Comparison of ENCODE assay signal across 10 cellular contexts in genomic region chr17:77610980-77611641, GRCh38.
DNase-seq lines count a peak whose midpoint lies in the region; ATAC-seq and TF ChIP-seq lines count a peak whose summit lies in the region.
"Had no signal": no experiment of that assay in that cellular context is flagged by ENCODE, and none has a peak within 500 bp of the region (broad histone marks: within the 10 kb centered on the region; RNA-seq: fewer than 3 reads in every experiment).

No MANE protein-coding gene starts in this region.

- H3K27ac Mint-ChIP-seq in naive B cell: peak overlapping the region in 3 of 6 donors; percentile 47 to 92 (median 75)

- H3K9me3 Mint-ChIP-seq in naive B cell: peaks cover 0 to 5% (median 0%) of the 10 kb centered on the region in 7 donors
- H3K9me3 Mint-ChIP-seq: neural crest cell had no signal

- no peaks in the 10 kb centered on the region for H3K79me1 ChIP-seq in trophoblast cell (ENCODE audit: low read length)

- peak overlapping the region; percentile 57; the same call in 1 of the 2 replicates for H3K4me2 ChIP-seq in DOHH2 (ENCODE audit: low read length)
- H3K4me2 ChIP-seq in trophoblast cell (ENCODE audit: low read length): no peak overlapping the region

- no peak overlapping the region for H3K23ac ChIP-seq in trophoblast cell (ENCODE audit: low read length)

- H2BK120ac ChIP-seq in trophoblast cell (ENCODE audit: insufficient read depth, low read length, poor library complexity): no peak overlapping the region

- H3K36me3 ChIP-seq in DOHH2 (ENCODE audit: control insufficient read depth, low read length) (no peaks in the 10 kb centered on the region), adipocyte (ENCODE audit: control insufficient read depth, insufficient read depth, low read length, severe bottlenecking) (no peaks in the 10 kb centered on the region), trophoblast cell (ENCODE audit: control insufficient read depth in 1 of 2, insufficient read depth in 2 of 2, low read length in 2 of 2) (no peaks in the 10 kb centered on the region)

- no peak overlapping the region for H4K12ac ChIP-seq in trophoblast cell (ENCODE audit: low read depth, low read length)

- no peak overlapping the region for H4K91ac ChIP-seq in trophoblast cell (ENCODE audit: low read depth, low read length)

- H3K9me3 ChIP-seq in DOHH2 (ENCODE audit: control insufficient read depth, insufficient read depth, low read length) (no peaks in the 10 kb centered on the region), adipocyte (ENCODE audit: control insufficient read depth, low read length) (no peaks in the 10 kb centered on the region), trophoblast cell (ENCODE audit: insufficient read depth, low read depth, low read length) (peaks cover 1% of the 10 kb centered on the region)

- DNase-seq in AG09319 (ENCODE audit: extremely low read depth, low read depth) (peak; percentile 45), adipocyte (ENCODE audit: low read depth) (peak; percentile 84), naive B cell (no peak), trophoblast cell (no peak), NCI-H2081 treated with DMSO at 0.1 percent for 48 hours (lab: John Stamatoyannopoulos, UW) (no peak)
- DNase-seq in NK-92 treated with Interleukin-12 subunit alpha and Interleukin-12 subunit beta, amount 100 ng/mL, for 24 hours (lab: John Stamatoyannopoulos, UW): no peak
- DNase-seq: amniotic stem cell had no signal

- H2BK5ac ChIP-seq in trophoblast cell (ENCODE audit: low read depth, low read length, poor library complexity): no peak overlapping the region

- no peaks in the 10 kb centered on the region for H3K36me3 Mint-ChIP-seq in naive B cell

- no peak overlapping the region for H3K4ac ChIP-seq in trophoblast cell (ENCODE audit: low read depth, low read length)

- no peak overlapping the region for H3K4me3 ChIP-seq in DOHH2 (ENCODE audit: low read length)
- no peak overlapping the region for H3K4me3 ChIP-seq in adipocyte (ENCODE audit: low read length)
- H3K4me3 ChIP-seq in trophoblast cell (ENCODE audit: low read depth, low read length): no peak overlapping the region

- no peak overlapping the region for H3K27ac ChIP-seq in DOHH2 (ENCODE audit: low read depth, low read length)
- no peak overlapping the region for H3K27ac ChIP-seq in trophoblast cell (ENCODE audit: low read depth, low read length)

- H3K18ac ChIP-seq in trophoblast cell (ENCODE audit: low read length): no peak overlapping the region

- H2BK12ac ChIP-seq in trophoblast cell (ENCODE audit: low read length): no peak overlapping the region

- H3K4me3 Mint-ChIP-seq in naive B cell: peak overlapping the region; percentile 50 to 94 (median 75)
- H3K4me3 Mint-ChIP-seq: neural crest cell had no signal

- no peak overlapping the region for H4K8ac ChIP-seq in trophoblast cell (ENCODE audit: low read depth, low read length)

- H4K20me1 ChIP-seq in DOHH2 (ENCODE audit: control insufficient read depth, insufficient read depth, low read depth, low read length): no peaks in the 10 kb centered on the region

- no peak overlapping the region for H2AK5ac ChIP-seq in trophoblast cell (ENCODE audit: low read length)

- no peaks in the 10 kb centered on the region for H3K9me2 ChIP-seq in DOHH2 (replicated peaks; ENCODE audit: control insufficient read depth, low read length)

- peaks cover 29 to 30% (median 30%) of the 10 kb centered on the region in 3 donors for H3K4me1 Mint-ChIP-seq in naive B cell

- ATAC-seq in naive B cell (ENCODE audit: low read depth in 2 of 2) (no peak), HG02623 (IDR thresholded peaks at IDR 0.05; ENCODE audit: unreplicated experiment) (no peak)

- H3K79me2 ChIP-seq in DOHH2 (ENCODE audit: control insufficient read depth, low read length) (no peaks in the 10 kb centered on the region), trophoblast cell (ENCODE audit: control insufficient read depth, insufficient read depth, low read length, poor library complexity) (no peaks in the 10 kb centered on the region)

- H3F3A ChIP-seq in DOHH2 (ENCODE audit: control insufficient read depth, insufficient read depth): no peaks in the 10 kb centered on the region

- H3K9ac ChIP-seq in adipocyte (ENCODE audit: low read length): peak overlapping the region; percentile 53
- no peak overlapping the region for H3K9ac ChIP-seq in trophoblast cell (ENCODE audit: low read length)

- no peak overlapping the region for H2AFZ ChIP-seq in trophoblast cell (ENCODE audit: insufficient read depth, low read length, poor library complexity)

- H3K27me3 ChIP-seq in DOHH2 (ENCODE audit: control insufficient read depth, low read length) (peaks cover 8% of the 10 kb centered on the region), adipocyte (replicated peaks; ENCODE audit: control insufficient read depth, insufficient read depth, low read length) (peaks cover 11% of the 10 kb centered on the region), trophoblast cell (ENCODE audit: insufficient read depth, low read length) (no peaks in the 10 kb centered on the region)

- TF ChIP-seq CTCF in AG09319 (IDR thresholded peaks at IDR 0.05; ENCODE audit: low read depth, low read length) (no peak), DOHH2 (IDR thresholded peaks at IDR 0.05; ENCODE audit: low read depth, low read length, poor library complexity, severe bottlenecking) (no peak)

- no peak overlapping the region for H3K14ac ChIP-seq in trophoblast cell (ENCODE audit: low read length)

- peaks cover 15% of the 10 kb centered on the region for H3K4me1 ChIP-seq in DOHH2 (ENCODE audit: control insufficient read depth, low read length)
- H3K4me1 ChIP-seq in adipocyte (ENCODE audit: control insufficient read depth, insufficient read depth, low read length): peaks cover 43% of the 10 kb centered on the region
- no peaks in the 10 kb centered on the region for H3K4me1 ChIP-seq in trophoblast cell (ENCODE audit: control insufficient read depth in 1 of 2, insufficient read depth in 2 of 2, low read length in 2 of 2)

- H3K27me3 Mint-ChIP-seq in naive B cell: peaks cover under 1 to 9% (median 5%) of the 10 kb centered on the region in 3 donors

- no CpG with 5 or more reads among the region's 11 CpGs for WGBS in trophoblast cell (ENCODE audit: extremely low coverage, insufficient coverage, insufficient read length)

Comparison
In these comparisons a context has a peak if more than half of its experiments do, and no peak if none do; other contexts are left out.
1. DNase-seq: peak in AG09319 (single experiment) and adipocyte (single experiment); none in naive B cell (single experiment), trophoblast cell (0 of 2), NK-92 treated with Interleukin-12 subunit alpha and Interleukin-12 subunit beta, amount 100 ng/mL, for 24 hours (single experiment) and NCI-H2081 treated with DMSO at 0.1 percent for 48 hours (single experiment).